ENCODE assay signal across 1 cellular context in the genomic region with DNA sequence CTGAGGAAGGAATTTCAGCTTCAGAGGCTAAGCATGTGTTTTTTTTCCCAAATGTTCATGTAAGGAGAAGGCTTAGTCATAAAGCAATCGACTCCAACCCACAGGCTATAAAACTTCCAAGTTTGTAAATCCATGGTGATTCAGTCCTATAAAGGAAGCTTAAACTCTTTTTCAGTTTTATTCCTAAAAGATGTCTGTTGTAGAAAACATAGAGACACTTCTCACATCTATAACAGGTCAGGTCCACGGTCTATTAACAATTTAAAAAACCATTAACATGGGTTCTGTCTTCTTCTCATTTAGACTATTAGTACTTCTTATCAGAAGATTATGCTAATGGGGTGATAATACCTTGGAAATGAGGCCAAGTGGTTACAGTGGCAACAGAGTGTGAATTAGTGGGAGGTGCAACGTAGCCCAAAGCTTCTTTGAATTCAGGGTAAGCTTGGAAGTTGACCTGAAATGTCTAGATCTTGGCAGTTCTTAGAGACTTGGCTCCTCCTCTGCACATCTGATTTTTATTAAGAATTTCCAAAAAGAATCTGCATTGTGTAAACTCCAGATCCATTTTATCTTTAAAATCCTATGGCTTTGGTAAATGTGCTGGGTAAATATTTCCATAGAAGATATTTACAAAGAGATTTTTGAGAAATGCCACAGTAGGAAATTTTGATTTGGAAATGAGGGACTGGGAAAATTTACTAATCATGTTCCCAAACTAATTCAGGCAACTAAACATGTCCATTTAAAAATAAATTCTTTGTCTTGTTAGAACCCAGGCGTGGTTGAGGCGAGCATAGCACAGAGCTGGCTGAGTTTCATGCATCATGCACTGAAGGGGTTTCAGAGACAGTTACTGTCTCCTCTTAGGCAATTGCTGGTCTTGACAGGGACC.
TF ChIP-seq lines count a peak whose summit lies in the region.

No MANE protein-coding gene starts in this region.

TF ChIP-seq in IMR-90, 13 proteins besides CTCF, POLR2A, EP300 and RAD21:
- TF ChIP-seq RFX5 (IDR thresholded peaks at IDR 0.05; ENCODE audit: low read depth, low read length) (no peak), MAZ (IDR thresholded peaks at IDR 0.05; ENCODE audit: borderline replicate concordance, low read depth, low read length) (no peak), NFE2L2 (IDR thresholded peaks at IDR 0.05; ENCODE audit: low read depth, low read length) (no peak), SMC3 (IDR thresholded peaks at IDR 0.05; ENCODE audit: low read depth, low read length) (peak; percentile 25; the same call in 1 of the 2 replicates), MAFK (IDR thresholded peaks at IDR 0.05; ENCODE audit: low read depth, low read length) (no peak), FOS (IDR thresholded peaks at IDR 0.05; ENCODE audit: low read depth, low read length) (peak; percentile 39; the same call in 1 of the 2 replicates), BHLHE40 (IDR thresholded peaks at IDR 0.05; ENCODE audit: low read depth, low read length) (no peak), RCOR1 (IDR thresholded peaks at IDR 0.05; ENCODE audit: insufficient replicate concordance, low read length) (no peak)
- TF ChIP-seq, protein P1, sequence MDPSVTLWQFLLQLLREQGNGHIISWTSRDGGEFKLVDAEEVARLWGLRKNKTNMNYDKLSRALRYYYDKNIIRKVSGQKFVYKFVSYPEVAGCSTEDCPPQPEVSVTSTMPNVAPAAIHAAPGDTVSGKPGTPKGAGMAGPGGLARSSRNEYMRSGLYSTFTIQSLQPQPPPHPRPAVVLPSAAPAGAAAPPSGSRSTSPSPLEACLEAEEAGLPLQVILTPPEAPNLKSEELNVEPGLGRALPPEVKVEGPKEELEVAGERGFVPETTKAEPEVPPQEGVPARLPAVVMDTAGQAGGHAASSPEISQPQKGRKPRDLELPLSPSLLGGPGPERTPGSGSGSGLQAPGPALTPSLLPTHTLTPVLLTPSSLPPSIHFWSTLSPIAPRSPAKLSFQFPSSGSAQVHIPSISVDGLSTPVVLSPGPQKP (IDR thresholded peaks at IDR 0.05; ENCODE audit: borderline replicate concordance, low read depth, low read length), result no peak
